ENCODE assay signal across 8 cellular contexts in genomic region chr19:38975861-38976271, GRCh38. TPM values are rescaled to one million over a fixed set of nuclear protein-coding genes. Genes with fewer than 3 reads are reported as not detected.
DNase-seq lines count a peak whose midpoint lies in the region; ATAC-seq and TF ChIP-seq lines count a peak whose summit lies in the region.

No MANE protein-coding gene starts in this region.

- H3K27me3 ChIP-seq in tibial nerve = no peaks in the 10 kb centered on the region

- POLR2A ChIA-PET in activated CD8-positive, alpha-beta T cell treated with anti-CD3 and anti-CD28 coated beads for 36 hours (lab: Charles Lee) = no interaction called here
- POLR2A ChIA-PET in activated CD8-positive, alpha-beta T cell treated with anti-CD3 and anti-CD28 coated beads, Interleukin-2, amount 10 ng/mL, durations not matched to agents 7 days and 5 days (lab: Charles Lee) = no interaction called here

- no peak for TF ChIP-seq CTCF in activated CD8-positive, alpha-beta T cell treated with anti-CD3 and anti-CD28 coated beads for 36 hours (IDR thresholded peaks at IDR 0.05)
- TF ChIP-seq CTCF in chondrocyte (IDR thresholded peaks at IDR 0.05) = no peak
- TF ChIP-seq CTCF in lower leg skin (IDR thresholded peaks at IDR 0.05) = no peak
- TF ChIP-seq CTCF in tibial nerve (IDR thresholded peaks at IDR 0.05) = no peak

- H3K4me1 ChIP-seq in tibial nerve = peaks cover 0 to 16% (median 0%) of the 10 kb centered on the region in 4 donors

- no peaks in the 10 kb centered on the region for H3K36me3 Mint-ChIP-seq in activated CD8-positive, alpha-beta T cell treated with anti-CD3 and anti-CD28 coated beads for 36 hours (ENCODE audit: low read depth)
- no peaks in the 10 kb centered on the region for H3K36me3 Mint-ChIP-seq in activated CD8-positive, alpha-beta T cell treated with anti-CD3 and anti-CD28 coated beads, Interleukin-2, amount 10 ng/mL, durations not matched to agents 7 days and 5 days (ENCODE audit: low read depth)
- peaks cover 4% of the 10 kb centered on the region for H3K36me3 Mint-ChIP-seq in chondrocyte (ENCODE audit: low read depth)

- ATAC-seq in activated CD8-positive, alpha-beta T cell treated with anti-CD3 and anti-CD28 coated beads for 36 hours = no peak
- ATAC-seq in activated CD8-positive, alpha-beta T cell treated with anti-CD3 and anti-CD28 coated beads, Interleukin-2, amount 10 ng/mL, durations not matched to agents 7 days and 5 days = no peak

- DNase-seq in activated CD8-positive, alpha-beta T cell treated with anti-CD3 and anti-CD28 coated beads for 36 hours = no peak
- DNase-seq in activated CD8-positive, alpha-beta T cell treated with anti-CD3 and anti-CD28 coated beads, Interleukin-2, amount 10 ng/mL, durations not matched to agents 7 days and 5 days = no peak
- DNase-seq in chondrocyte (ENCODE audit: low spot score) = no peak
- DNase-seq in lower leg skin (ENCODE audit: low spot score in 2 of 2) = no peak
- no peak for DNase-seq in tibial nerve (ENCODE audit: low spot score in 2 of 2)
- no peak for DNase-seq in DMS79 (lab: John Stamatoyannopoulos, UW)
- DNase-seq in stimulated activated CD8-positive, alpha-beta memory T cell treated with anti-CD3 and anti-CD28 coated beads, Interleukin-4, amount 100 ng/mL, for 48 hours = no peak
- DNase-seq in activated CD4-positive, CD25-positive, alpha-beta regulatory T cell treated with anti-CD3 and anti-CD28 coated beads, Interleukin-2, amount 50 U/mL, for 72 hours = no peak

- peak overlapping the region; percentile 14 for H3K4me3 Mint-ChIP-seq in activated CD8-positive, alpha-beta T cell treated with anti-CD3 and anti-CD28 coated beads for 36 hours
- no peak overlapping the region for H3K4me3 Mint-ChIP-seq in activated CD8-positive, alpha-beta T cell treated with anti-CD3 and anti-CD28 coated beads, Interleukin-2, amount 10 ng/mL, durations not matched to agents 7 days and 5 days
- peak overlapping the region; percentile 90 for H3K4me3 Mint-ChIP-seq in chondrocyte (ENCODE audit: unreplicated experiment)

- H3K27me3 Mint-ChIP-seq in activated CD8-positive, alpha-beta T cell treated with anti-CD3 and anti-CD28 coated beads for 36 hours = peaks cover 25% of the 10 kb centered on the region
- peaks cover 25% of the 10 kb centered on the region for H3K27me3 Mint-ChIP-seq in activated CD8-positive, alpha-beta T cell treated with anti-CD3 and anti-CD28 coated beads, Interleukin-2, amount 10 ng/mL, durations not matched to agents 7 days and 5 days (ENCODE audit: low read depth)
- H3K27me3 Mint-ChIP-seq in chondrocyte (ENCODE audit: low read depth) = no peaks in the 10 kb centered on the region

- no peaks in the 10 kb centered on the region for H3K9me3 Mint-ChIP-seq in activated CD8-positive, alpha-beta T cell treated with anti-CD3 and anti-CD28 coated beads for 36 hours
- H3K9me3 Mint-ChIP-seq in activated CD8-positive, alpha-beta T cell treated with anti-CD3 and anti-CD28 coated beads, Interleukin-2, amount 10 ng/mL, durations not matched to agents 7 days and 5 days (ENCODE audit: insufficient read depth) = peaks cover 5% of the 10 kb centered on the region
- H3K9me3 Mint-ChIP-seq in chondrocyte (ENCODE audit: low read depth) = no peaks in the 10 kb centered on the region

- peak overlapping the region; percentile 87 to 96 (median 90) for H3K27ac ChIP-seq in tibial nerve

- 3 to 13% methylated on average over 9 to 20 of the region's 22 CpGs for WGBS in lower leg skin, 2 donors
- WGBS in tibial nerve, 2 donors = 4 to 6% methylated on average over 7 to 16 of the region's 22 CpGs

- no peak for TF ChIP-seq EP300 in tibial nerve (IDR thresholded peaks at IDR 0.05)

- H3K9me3 ChIP-seq in tibial nerve = no peaks in the 10 kb centered on the region

- intact Hi-C loops in activated CD8-positive, alpha-beta T cell treated with anti-CD3 and anti-CD28 coated beads for 36 hours (cut with micrococcal nuclease) = no loop called here
- intact Hi-C loops in lower leg skin (cut with DNase I; ENCODE audit: low total_unique reads) = no loop called here

- H3K4me1 Mint-ChIP-seq in activated CD8-positive, alpha-beta T cell treated with anti-CD3 and anti-CD28 coated beads for 36 hours (ENCODE audit: low read depth) = peaks cover 18% of the 10 kb centered on the region
- H3K4me1 Mint-ChIP-seq in activated CD8-positive, alpha-beta T cell treated with anti-CD3 and anti-CD28 coated beads, Interleukin-2, amount 10 ng/mL, durations not matched to agents 7 days and 5 days (ENCODE audit: low read depth) = peaks cover 11% of the 10 kb centered on the region
- H3K4me1 Mint-ChIP-seq in chondrocyte (ENCODE audit: low read depth) = peaks cover 22% of the 10 kb centered on the region

- H3K27ac Mint-ChIP-seq in activated CD8-positive, alpha-beta T cell treated with anti-CD3 and anti-CD28 coated beads for 36 hours = no peak overlapping the region
- no peak overlapping the region for H3K27ac Mint-ChIP-seq in activated CD8-positive, alpha-beta T cell treated with anti-CD3 and anti-CD28 coated beads, Interleukin-2, amount 10 ng/mL, durations not matched to agents 7 days and 5 days
- peak overlapping the region; percentile 99 for H3K27ac Mint-ChIP-seq in chondrocyte (ENCODE audit: unreplicated experiment)

- TF ChIP-seq POLR2A in lower leg skin (IDR thresholded peaks at IDR 0.05) (no peak), tibial nerve (IDR thresholded peaks at IDR 0.05) (no peak)

- H3K4me3 ChIP-seq in lower leg skin (ENCODE audit: low read depth, poor library complexity, severe bottlenecking) (peak overlapping the region; percentile 36), tibial nerve (peak overlapping the region; percentile 55 to 76 (median 63))

- no peaks in the 10 kb centered on the region for H3K36me3 ChIP-seq in tibial nerve

- CTCF ChIA-PET in activated CD8-positive, alpha-beta T cell treated with anti-CD3 and anti-CD28 coated beads for 36 hours (lab: Charles Lee) = interaction anchor here (1.4 kb wide), 1 partner anchor 16 kb away, joined by 4 read pairs; no protein-coding TSS in a partner anchor
- CTCF ChIA-PET in activated CD8-positive, alpha-beta T cell treated with anti-CD3 and anti-CD28 coated beads, Interleukin-2, amount 10 ng/mL, durations not matched to agents 7 days and 5 days (lab: Charles Lee) = interaction anchor here (1.1 to 1.5 kb wide), 3 partner anchors 10 to 15 kb away, joined by 3 to 4 read pairs (median 3); no protein-coding TSS in a partner anchor

RNA-seq across cellular contexts. Expression of gene FBXO17, which starts 0.3 kb away (rescaled TPM):
- total RNA-seq in activated CD8-positive, alpha-beta T cell treated with anti-CD3 and anti-CD28 coated beads for 36 hours = not detected
- total RNA-seq in activated CD8-positive, alpha-beta T cell treated with anti-CD3 and anti-CD28 coated beads, Interleukin-2, amount 10 ng/mL, durations not matched to agents 7 days and 5 days = not detected
- total RNA-seq in chondrocyte = 40.2 to 44.9 TPM (median 40.6 TPM) in 3 replicates
- total RNA-seq in lower leg skin = 10 to 100 TPM; 13.2 to 46.5 (median 34.3) TPM
- total RNA-seq in tibial nerve = 10 to 100 TPM; 31.9 to 59.6 (median 54.0) TPM

RNA-seq across cellular contexts. Expression of gene MRPS12, which starts 45.1 kb away (rescaled TPM):
- total RNA-seq in activated CD8-positive, alpha-beta T cell treated with anti-CD3 and anti-CD28 coated beads for 36 hours = 10 to 100 TPM; 80.1 to 81.2 TPM
- total RNA-seq in activated CD8-positive, alpha-beta T cell treated with anti-CD3 and anti-CD28 coated beads, Interleukin-2, amount 10 ng/mL, durations not matched to agents 7 days and 5 days = 10 to 100 TPM; 60.2 to 61.7 TPM
- total RNA-seq in chondrocyte (23.1 to 34.0 TPM (median 27.7 TPM) in 3 replicates), lower leg skin (10 to 100 TPM; 26.8 to 31.8 (median 30.0) TPM), tibial nerve (10 to 100 TPM; 29.9 to 43.9 (median 33.1) TPM)

RNA-seq across cellular contexts. Expression of gene SARS2, which starts 45.3 kb away (rescaled TPM):
- 10 to 100 TPM; 43.4 to 48.6 TPM for total RNA-seq in activated CD8-positive, alpha-beta T cell treated with anti-CD3 and anti-CD28 coated beads for 36 hours
- 10 to 100 TPM; 36.2 to 36.6 TPM for total RNA-seq in activated CD8-positive, alpha-beta T cell treated with anti-CD3 and anti-CD28 coated beads, Interleukin-2, amount 10 ng/mL, durations not matched to agents 7 days and 5 days
- 14.4 to 25.8 TPM (median 15.6 TPM) in 3 replicates for total RNA-seq in chondrocyte
- total RNA-seq in lower leg skin = 10 to 100 TPM; 11.7 to 23.3 (median 20.0) TPM
- 10 to 100 TPM; 12.7 to 21.6 (median 15.8) TPM for total RNA-seq in tibial nerve

RNA-seq across cellular contexts. Expression of gene FBXO27, which starts 56.5 kb away (rescaled TPM):
- 1 to 10 TPM; 1.9 to 2.3 TPM for total RNA-seq in activated CD8-positive, alpha-beta T cell treated with anti-CD3 and anti-CD28 coated beads for 36 hours
- total RNA-seq in activated CD8-positive, alpha-beta T cell treated with anti-CD3 and anti-CD28 coated beads, Interleukin-2, amount 10 ng/mL, durations not matched to agents 7 days and 5 days = not detected
- 4.6 to 7.4 TPM (median 6.7 TPM) in 3 replicates for total RNA-seq in chondrocyte
- total RNA-seq in lower leg skin = 10 to 100 TPM; 25.0 to 33.3 (median 29.1) TPM
- 1 to 10 TPM; 3.6 to 8.0 (median 5.9) TPM for total RNA-seq in tibial nerve

Comparison
In these comparisons a context has a peak if more than half of its experiments do, and no peak if none do; other contexts are left out.
1. RNA of gene FBXO17, which starts 0.3 kb away (total RNA-seq): 31.9 to 59.6 TPM in tibial nerve, 40.2 to 44.9 TPM in chondrocyte and 13.2 to 46.5 TPM in lower leg skin; not detected in activated CD8-positive, alpha-beta T cell treated with anti-CD3 and anti-CD28 coated beads for 36 hours and not detected in activated CD8-positive, alpha-beta T cell treated with anti-CD3 and anti-CD28 coated beads, Interleukin-2, amount 10 ng/mL, durations not matched to agents 7 days and 5 days; every median in the first group is over 10 times any median in the second.